Comparison of ENCODE assay signal across 1 cellular context in the genomic region with DNA sequence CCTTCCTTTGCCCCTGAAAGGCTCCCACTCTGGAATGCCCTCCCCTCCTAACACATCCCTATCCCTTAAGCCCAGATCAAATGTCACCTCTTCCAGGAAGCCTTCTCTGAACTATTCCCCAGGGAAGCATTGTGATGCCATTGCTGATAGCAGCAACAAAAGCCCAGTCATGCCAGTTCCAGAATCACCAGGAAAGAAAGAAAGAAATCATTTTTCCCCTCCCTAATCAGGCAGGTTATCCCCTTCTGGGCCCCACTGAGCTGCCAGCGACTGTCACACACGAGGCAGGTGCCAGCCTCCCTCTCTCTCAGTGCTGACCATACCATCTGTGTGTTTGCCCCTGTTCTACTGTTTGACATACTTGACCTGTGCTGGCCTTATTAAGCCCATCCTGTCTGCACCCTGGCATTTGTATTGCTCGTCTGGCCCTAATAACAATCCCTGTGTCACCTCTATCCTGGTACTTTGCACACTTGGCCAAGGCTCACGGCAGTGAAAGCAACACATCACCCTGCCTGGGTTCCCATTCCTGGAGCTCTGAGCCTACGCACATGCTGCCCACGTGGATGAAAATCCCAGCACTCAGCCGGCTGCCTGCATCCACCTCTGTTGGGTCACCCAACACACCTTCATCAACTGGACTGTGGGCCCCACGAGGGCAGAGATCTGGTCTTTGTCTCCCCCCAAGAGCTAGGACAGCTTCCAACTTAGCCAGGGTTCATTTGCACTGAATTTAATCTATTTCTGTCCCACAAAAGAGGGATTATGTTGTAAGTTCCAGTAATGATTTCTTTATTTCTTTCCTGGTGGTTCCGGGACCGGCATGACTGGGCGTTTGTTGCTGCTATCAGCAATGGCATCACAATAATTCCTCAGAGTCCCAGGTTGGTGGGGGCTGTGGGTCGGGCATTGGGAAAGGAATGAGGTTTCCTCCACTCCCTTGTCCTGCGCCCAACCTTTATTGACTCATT.
A peak's percentile ranks its signal among the peaks of the same experiment; 100 is the strongest.
TF ChIP-seq lines count a peak whose summit lies in the region.

No MANE protein-coding gene starts in this region.

TF ChIP-seq in HepG2, 621 proteins besides CTCF, POLR2A, EP300 and RAD21 (continued from another document and continues in another):
- no peak for TF ChIP-seq ZBTB34 (CRISPR knock-in tag; IDR thresholded peaks at IDR 0.05)
- TF ChIP-seq BRCA1 (CRISPR knock-in tag; IDR thresholded peaks at IDR 0.05): peak; percentile 65; the same call in 1 of the 2 replicates
- TF ChIP-seq ZNF510 (CRISPR knock-in tag; IDR thresholded peaks at IDR 0.05; ENCODE audit: low read depth): peak; percentile 84; the same call in 1 of the 2 replicates
- no peak for TF ChIP-seq HNRNPLL (IDR thresholded peaks at IDR 0.05; ENCODE audit: low read depth, low read length, poor library complexity, severe bottlenecking)
- TF ChIP-seq RORA (CRISPR knock-in tag; IDR thresholded peaks at IDR 0.05): no peak
- no peak for TF ChIP-seq SMARCC2 (IDR thresholded peaks at IDR 0.05)
- no peak for TF ChIP-seq ZNF329 (CRISPR knock-in tag; IDR thresholded peaks at IDR 0.05; ENCODE audit: low read depth)
- TF ChIP-seq, protein P1, sequence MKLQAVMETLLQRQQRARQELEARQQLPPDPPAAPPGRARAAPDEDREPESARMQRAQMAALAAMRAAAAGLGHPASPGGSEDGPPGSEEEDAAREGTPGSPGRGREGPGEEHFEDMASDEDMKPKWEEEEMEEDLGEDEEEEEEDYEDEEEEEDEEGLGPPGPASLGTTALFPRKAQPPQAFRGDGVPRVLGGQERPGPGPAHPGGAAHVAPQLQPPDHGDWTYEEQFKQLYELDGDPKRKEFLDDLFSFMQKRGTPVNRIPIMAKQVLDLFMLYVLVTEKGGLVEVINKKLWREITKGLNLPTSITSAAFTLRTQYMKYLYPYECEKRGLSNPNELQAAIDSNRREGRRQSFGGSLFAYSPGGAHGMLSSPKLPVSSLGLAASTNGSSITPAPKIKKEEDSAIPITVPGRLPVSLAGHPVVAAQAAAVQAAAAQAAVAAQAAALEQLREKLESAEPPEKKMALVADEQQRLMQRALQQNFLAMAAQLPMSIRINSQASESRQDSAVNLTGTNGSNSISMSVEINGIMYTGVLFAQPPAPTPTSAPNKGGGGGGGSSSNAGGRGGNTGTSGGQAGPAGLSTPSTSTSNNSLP (IDR thresholded peaks at IDR 0.05; ENCODE audit: low read depth, low read length): 0 out of 2 replicates have a peak, but pooled peaks have one; percentile 11
- no peak for TF ChIP-seq HMG20B (CRISPR knock-in tag; conservative IDR thresholded peaks at IDR 0.05)
- TF ChIP-seq MBNL3 (CRISPR knock-in tag; conservative IDR thresholded peaks at IDR 0.05): no peak
- TF ChIP-seq ZNF792 (CRISPR knock-in tag; IDR thresholded peaks at IDR 0.05): peak; percentile 85; the same call in 1 of the 2 replicates
- TF ChIP-seq DZIP1 (CRISPR knock-in tag; IDR thresholded peaks at IDR 0.05): peak; percentile 94; the same call in 1 of the 2 replicates
- TF ChIP-seq ARNT (IDR thresholded peaks at IDR 0.05): no peak
- TF ChIP-seq ZNF839 (CRISPR knock-in tag; IDR thresholded peaks at IDR 0.05; ENCODE audit: borderline replicate concordance): peak; percentile 46; the same call in 1 of the 2 replicates
- TF ChIP-seq SIX1 (CRISPR knock-in tag; IDR thresholded peaks at IDR 0.05; ENCODE audit: borderline replicate concordance): peak; percentile 50; the same call in 1 of the 2 replicates
- TF ChIP-seq RFXANK (CRISPR knock-in tag; IDR thresholded peaks at IDR 0.05): 0 out of 2 replicates have a peak, but pooled peaks have one; percentile 23
- TF ChIP-seq ZNF143 (CRISPR knock-in tag; IDR thresholded peaks at IDR 0.05): no peak
- TF ChIP-seq SMC3 (IDR thresholded peaks at IDR 0.05; ENCODE audit: low read length): no peak
- TF ChIP-seq, protein P2, sequence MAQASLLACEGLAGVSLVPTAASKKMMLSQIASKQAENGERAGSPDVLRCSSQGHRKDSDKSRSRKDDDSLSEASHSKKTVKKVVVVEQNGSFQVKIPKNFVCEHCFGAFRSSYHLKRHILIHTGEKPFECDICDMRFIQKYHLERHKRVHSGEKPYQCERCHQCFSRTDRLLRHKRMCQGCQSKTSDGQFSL (CRISPR knock-in tag; IDR thresholded peaks at IDR 0.05): no peak
- peak; percentile 76; the same call in 1 of the 2 replicates for TF ChIP-seq HIVEP1 (CRISPR knock-in tag; IDR thresholded peaks at IDR 0.05)
- peak; percentile 92 for TF ChIP-seq ARNT2 (CRISPR knock-in tag; IDR thresholded peaks at IDR 0.05; ENCODE audit: low read depth)
- 0 out of 2 replicates have a peak, but pooled peaks have one; percentile 69 for TF ChIP-seq ZNF660 (CRISPR knock-in tag; IDR thresholded peaks at IDR 0.05; ENCODE audit: borderline replicate concordance, low read depth)
- no peak for TF ChIP-seq ZNF562 (CRISPR knock-in tag; IDR thresholded peaks at IDR 0.05; ENCODE audit: borderline replicate concordance)
- no peak for TF ChIP-seq POLR2AphosphoS2 (IDR thresholded peaks at IDR 0.05; ENCODE audit: low read depth, low read length)
- TF ChIP-seq ZNF572 (CRISPR knock-in tag; IDR thresholded peaks at IDR 0.05): peak; percentile 95
- 0 out of 2 replicates have a peak, but pooled peaks have one; percentile 16 for TF ChIP-seq ZNF646 (CRISPR knock-in tag; IDR thresholded peaks at IDR 0.05)
- peak; percentile 85 for TF ChIP-seq ZBTB7A (CRISPR knock-in tag; IDR thresholded peaks at IDR 0.05)
- TF ChIP-seq GABPB1 (CRISPR knock-in tag; IDR thresholded peaks at IDR 0.05): peak; percentile 51
- no peak for TF ChIP-seq CREB1 (IDR thresholded peaks at IDR 0.05)
- no peak for TF ChIP-seq CREB1 (CRISPR knock-in tag; IDR thresholded peaks at IDR 0.05)
- no peak for TF ChIP-seq ZBTB1 (CRISPR knock-in tag; IDR thresholded peaks at IDR 0.05; ENCODE audit: borderline replicate concordance)
- TF ChIP-seq POGZ (CRISPR knock-in tag; IDR thresholded peaks at IDR 0.05): no peak
- TF ChIP-seq, protein P3, sequence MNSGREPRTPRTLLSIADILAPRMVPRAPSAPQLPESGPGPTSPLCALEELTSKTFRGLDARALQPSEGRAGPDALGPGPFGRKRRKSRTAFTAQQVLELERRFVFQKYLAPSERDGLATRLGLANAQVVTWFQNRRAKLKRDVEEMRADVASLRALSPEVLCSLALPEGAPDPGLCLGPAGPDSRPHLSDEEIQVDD (CRISPR knock-in tag; IDR thresholded peaks at IDR 0.05; ENCODE audit: borderline replicate concordance): peak; percentile 54; the same call in 1 of the 2 replicates
- no peak for TF ChIP-seq RBFOX2 (IDR thresholded peaks at IDR 0.05; ENCODE audit: low read depth, low read length)
- TF ChIP-seq CERS6 (CRISPR knock-in tag; IDR thresholded peaks at IDR 0.05): peak; percentile 91; the same call in 1 of the 2 replicates
- peak; percentile 84; the same call in 1 of the 2 replicates for TF ChIP-seq ZSCAN25 (CRISPR knock-in tag; IDR thresholded peaks at IDR 0.05)
- TF ChIP-seq IRF2 (CRISPR knock-in tag; IDR thresholded peaks at IDR 0.05): peak; percentile 60; the same call in 1 of the 2 replicates
- TF ChIP-seq NR2F1 (CRISPR knock-in tag; IDR thresholded peaks at IDR 0.05): peak; percentile 58 to 68; a peak in 2 of 4 replicates
- TF ChIP-seq ZBTB26 (CRISPR knock-in tag; IDR thresholded peaks at IDR 0.05; ENCODE audit: borderline replicate concordance): peak; percentile 91
- TF ChIP-seq ZFP1 (CRISPR knock-in tag; IDR thresholded peaks at IDR 0.05): peak; percentile 72; the same call in 1 of the 2 replicates
- 0 out of 2 replicates have a peak, but pooled peaks have one; percentile 74 for TF ChIP-seq ZNF414 (CRISPR knock-in tag; IDR thresholded peaks at IDR 0.05)
- 0 out of 2 replicates have a peak, but pooled peaks have one; percentile 71 for TF ChIP-seq ZNF619 (CRISPR knock-in tag; IDR thresholded peaks at IDR 0.05)
- peak; percentile 74 for TF ChIP-seq JARID2 (CRISPR knock-in tag; IDR thresholded peaks at IDR 0.05; ENCODE audit: insufficient replicate concordance)
- peak; percentile 73; the same call in 1 of the 2 replicates for TF ChIP-seq ZNF782 (CRISPR knock-in tag; IDR thresholded peaks at IDR 0.05; ENCODE audit: borderline replicate concordance)
- peak; percentile 95 for TF ChIP-seq ZNF468 (CRISPR knock-in tag; IDR thresholded peaks at IDR 0.05)
